29 cellular contexts compared by ENCODE assay signal in genomic region chr2:75541430-75541829, GRCh38.
"Had no signal": no experiment of that assay in that cellular context is flagged by ENCODE, and none has a peak within 500 bp of the region (broad histone marks: within the 10 kb centered on the region; RNA-seq: fewer than 3 reads in every experiment).

No MANE protein-coding gene starts in this region.

- H3K4me3 Mint-ChIP-seq: dendritic cell treated with granulocyte-macrophage colony-stimulating factor and Interleukin-4, amounts not matched to agents 40 ng/mL and 50 ng/mL, for 4 days; endodermal cell; naive thymus-derived CD4-positive, alpha-beta T cell; nephron; type B pancreatic cell had no signal

- H3K36me3 ChIP-seq: colonic mucosa, gastroesophageal sphincter, heart left ventricle, left lung, ovary, spleen, tibial artery had no signal

- H3K4me3 ChIP-seq: colonic mucosa, gastroesophageal sphincter, heart left ventricle, hepatocyte, left lung, ovary, psoas muscle, skin epidermis, spleen, testis, tibial artery had no signal

- DNase-seq: colonic mucosa; effector CD8-positive, alpha-beta T cell; endodermal cell; foreskin keratinocyte; heart left ventricle; left cardiac atrium; left lung; midbrain; naive thymus-derived CD4-positive, alpha-beta T cell; nucleus accumbens; ovary; posterior cingulate gyrus; psoas muscle; right cardiac atrium; spleen; stimulated activated CD4-positive, alpha-beta T cell treated with anti-CD3 and anti-CD28 coated beads, Interleukin-4, amount 100 ng/mL, for 4 hours; stimulated activated naive CD4-positive, alpha-beta T cell; substantia nigra; testis; tibial artery had no signal

- H3K4me2 ChIP-seq: hepatocyte had no signal

- H3K9me3 ChIP-seq: colonic mucosa, left lung, ovary, psoas muscle, testis, tibial artery had no signal

- H3K27ac Mint-ChIP-seq: dendritic cell treated with granulocyte-macrophage colony-stimulating factor and Interleukin-4, amounts not matched to agents 40 ng/mL and 50 ng/mL, for 4 days; endodermal cell; naive thymus-derived CD4-positive, alpha-beta T cell; type B pancreatic cell had no signal

- FAIRE-seq: islet of Langerhans had no signal

- H3K4me1 ChIP-seq: colonic mucosa, foreskin keratinocyte, gastroesophageal sphincter, left lung, psoas muscle, spleen, testis, tibial artery had no signal

- H3K27me3 ChIP-seq: colonic mucosa, foreskin keratinocyte, gastroesophageal sphincter, heart left ventricle, hepatocyte, left lung, ovary, spleen, testis, tibial artery had no signal

- H3K27ac ChIP-seq: colonic mucosa, epithelial cell of prostate, foreskin keratinocyte, gastroesophageal sphincter, heart left ventricle, hepatocyte, left lung, ovary, psoas muscle, skin epidermis, spleen, testis, tibial artery had no signal

- H2AFZ ChIP-seq: hepatocyte had no signal

- H3K27me3 Mint-ChIP-seq: dendritic cell treated with granulocyte-macrophage colony-stimulating factor and Interleukin-4, amounts not matched to agents 40 ng/mL and 50 ng/mL, for 4 days; type B pancreatic cell had no signal

- ATAC-seq: esophagus mucosa; foreskin keratinocyte; gastroesophageal sphincter; heart left ventricle; left cardiac atrium; left lung; naive thymus-derived CD4-positive, alpha-beta T cell; psoas muscle; right cardiac atrium had no signal

- H3K9me3 Mint-ChIP-seq: dendritic cell treated with granulocyte-macrophage colony-stimulating factor and Interleukin-4, amounts not matched to agents 40 ng/mL and 50 ng/mL, for 4 days had no signal

- H3K4me1 Mint-ChIP-seq: naive thymus-derived CD4-positive, alpha-beta T cell had no signal
